Comparison of ENCODE assay signal across 14 cellular contexts in the genomic region with DNA sequence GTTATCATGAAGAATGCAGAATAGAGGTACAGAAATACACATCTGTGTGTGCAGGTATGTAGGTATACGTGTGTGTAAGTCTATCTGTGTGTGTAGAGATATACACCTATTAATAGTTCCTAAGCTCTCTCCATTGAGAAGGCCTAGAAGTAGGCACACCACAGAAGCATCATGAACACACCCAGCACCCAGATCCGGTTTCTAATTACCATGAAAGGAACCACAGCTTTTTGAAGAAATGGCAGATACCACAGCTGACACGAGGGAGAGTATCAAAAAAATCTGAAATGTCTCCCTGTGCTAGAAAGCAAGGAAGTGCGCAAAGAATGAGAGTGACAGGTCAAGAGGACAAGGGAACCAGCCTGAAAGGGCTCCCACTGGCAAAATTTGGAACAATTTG. TPM values are rescaled to one million over a fixed set of nuclear protein-coding genes. Genes with fewer than 3 reads are reported as not detected.
A peak's percentile ranks its signal among the peaks of the same experiment; 100 is the strongest.
DNase-seq lines count a peak whose midpoint lies in the region; ATAC-seq lines count a peak whose summit lies in the region.
"Had no signal": no experiment of that assay in that cellular context is flagged by ENCODE, and none has a peak within 500 bp of the region (broad histone marks: within the 10 kb centered on the region; RNA-seq: fewer than 3 reads in every experiment).

No MANE protein-coding gene starts in this region.

- intact Hi-C loops in naive thymus-derived CD4-positive, alpha-beta T cell (cut with micrococcal nuclease), result loop anchor here (1.0 to 5.0 kb wide), 4 partner anchors 28 to 92 kb away; a partner anchor contains a TSS
- intact Hi-C loops in right cardiac atrium (cut with DNase I), result no loop called here

- H3K4me3 Mint-ChIP-seq in activated T-cell treated with anti-CD3 and anti-CD28 coated beads, Interleukin-2, amount 50 U/mL, for 4 hours, result no peak overlapping the region
- H3K4me3 Mint-ChIP-seq in T-helper 2 cell treated with Interferon-gamma antibody and Interleukin-4, amounts not matched to agents 5 μg/mL and 100 μg/mL, for 36 hours, result peak overlapping the region; percentile 67
- H3K4me3 Mint-ChIP-seq in naive thymus-derived CD4-positive, alpha-beta T cell, result peak overlapping the region; percentile 38 to 77 (median 56)

- H3K27me3 Mint-ChIP-seq in activated T-cell treated with anti-CD3 and anti-CD28 coated beads, Interleukin-2, amount 50 U/mL, for 4 hours (ENCODE audit: low read depth), result no peaks in the 10 kb centered on the region
- no peaks in the 10 kb centered on the region for H3K27me3 Mint-ChIP-seq in T-helper 2 cell treated with Interferon-gamma antibody and Interleukin-4, amounts not matched to agents 5 μg/mL and 100 μg/mL, for 36 hours (ENCODE audit: low read depth)
- H3K27me3 Mint-ChIP-seq in naive thymus-derived CD4-positive, alpha-beta T cell, result no peaks in the 10 kb centered on the region

- peak; percentile 27 to 28 for ATAC-seq in activated T-cell treated with anti-CD3 and anti-CD28 coated beads, Interleukin-2, amount 50 U/mL, for 4 hours
- peak; percentile 40 for ATAC-seq in GM19328 (IDR thresholded peaks at IDR 0.05; ENCODE audit: unreplicated experiment)
- ATAC-seq in naive thymus-derived CD4-positive, alpha-beta T cell, result peak; percentile 91
- ATAC-seq in HG03280 (IDR thresholded peaks at IDR 0.05; ENCODE audit: unreplicated experiment), result no peak
- ATAC-seq in right cardiac atrium, result no peak

- no peaks in the 10 kb centered on the region for H3K9me3 ChIP-seq in naive thymus-derived CD4-positive, alpha-beta T cell (ENCODE audit: control insufficient read depth in 2 of 3, low read length in 3 of 3)
- H3K9me3 ChIP-seq in right cardiac atrium (ENCODE audit: control insufficient read depth, low read length), result no peaks in the 10 kb centered on the region
- H3K9me3 ChIP-seq: SJCRH30 had no signal

- DNase-seq in activated T-cell treated with anti-CD3 and anti-CD28 coated beads, Interleukin-2, amount 50 U/mL, for 4 hours, result no peak
- DNase-seq in activated T-cell treated with anti-CD3 and anti-CD28 coated beads, Interleukin-2, amount 50 U/mL, for 1 hour, result no peak
- peak; percentile 12 for DNase-seq in T-helper 2 cell treated with Interferon-gamma antibody and Interleukin-4, amounts not matched to agents 5 μg/mL and 100 μg/mL, for 36 hours (ENCODE audit: low spot score)
- peak in 7 of 9 donors; percentile 38 to 81 (median 73) for DNase-seq in naive thymus-derived CD4-positive, alpha-beta T cell
- DNase-seq in NCI-H2196 (lab: John Stamatoyannopoulos, UW; ENCODE audit: unreplicated experiment) (no peak), right cardiac atrium (no peak)
- DNase-seq: DMS153, IMR-90, NCI-H1105 treated with DMSO at 0.1 percent for 48 hours, NCI-H345 had no signal

- H3K4me1 ChIP-seq in naive thymus-derived CD4-positive, alpha-beta T cell (ENCODE audit: control insufficient read depth in 2 of 2, insufficient read depth in 2 of 2, low read length in 2 of 2), result peaks cover 22% of the 10 kb centered on the region in 2 donors
- H3K4me1 ChIP-seq in right cardiac atrium (ENCODE audit: control insufficient read depth, insufficient read depth, low read length), result no peaks in the 10 kb centered on the region

- no peaks in the 10 kb centered on the region for H3K27me3 ChIP-seq in naive thymus-derived CD4-positive, alpha-beta T cell (ENCODE audit: control insufficient read depth in 2 of 2, insufficient read depth in 2 of 2, low read length in 2 of 2)
- H3K27me3 ChIP-seq in right cardiac atrium (ENCODE audit: control insufficient read depth, insufficient read depth), result no peaks in the 10 kb centered on the region
- H3K27me3 ChIP-seq: SJCRH30 had no signal

- CTCF ChIA-PET in naive thymus-derived CD4-positive, alpha-beta T cell (lab: Charles Lee), result interaction anchor here (1.3 kb wide), 1 partner anchor 129 kb away, joined by 4 read pairs; no protein-coding TSS in a partner anchor

- H3K36me3 ChIP-seq in naive thymus-derived CD4-positive, alpha-beta T cell (ENCODE audit: control insufficient read depth in 2 of 3, insufficient read depth in 3 of 3, low read length in 3 of 3), result no peaks in the 10 kb centered on the region
- H3K36me3 ChIP-seq: SJCRH30 had no signal

- H3K36me3 Mint-ChIP-seq in activated T-cell treated with anti-CD3 and anti-CD28 coated beads, Interleukin-2, amount 50 U/mL, for 4 hours (ENCODE audit: insufficient read depth), result peaks cover 3% of the 10 kb centered on the region
- H3K36me3 Mint-ChIP-seq in T-helper 2 cell treated with Interferon-gamma antibody and Interleukin-4, amounts not matched to agents 5 μg/mL and 100 μg/mL, for 36 hours (ENCODE audit: low read depth), result peaks cover 29% of the 10 kb centered on the region
- H3K36me3 Mint-ChIP-seq in naive thymus-derived CD4-positive, alpha-beta T cell, result peaks cover 0 to 12% (median 5%) of the 10 kb centered on the region in 5 donors

- H3K4me3 ChIP-seq in naive thymus-derived CD4-positive, alpha-beta T cell (ENCODE audit: low read length), result no peak overlapping the region
- no peak overlapping the region for H3K4me3 ChIP-seq in right cardiac atrium (ENCODE audit: low read length)
- H3K4me3 ChIP-seq: coronary artery, SJCRH30 had no signal

- H3K4me1 Mint-ChIP-seq in activated T-cell treated with anti-CD3 and anti-CD28 coated beads, Interleukin-2, amount 50 U/mL, for 4 hours (ENCODE audit: low read depth), result peaks cover 21% of the 10 kb centered on the region
- H3K4me1 Mint-ChIP-seq in T-helper 2 cell treated with Interferon-gamma antibody and Interleukin-4, amounts not matched to agents 5 μg/mL and 100 μg/mL, for 36 hours (ENCODE audit: low read depth), result peaks cover 30% of the 10 kb centered on the region
- H3K4me1 Mint-ChIP-seq in naive thymus-derived CD4-positive, alpha-beta T cell, result peaks cover 19 to 41% (median 24%) of the 10 kb centered on the region in 7 donors

- H3K9me3 Mint-ChIP-seq in activated T-cell treated with anti-CD3 and anti-CD28 coated beads, Interleukin-2, amount 50 U/mL, for 4 hours, result no peaks in the 10 kb centered on the region
- H3K9me3 Mint-ChIP-seq in T-helper 2 cell treated with Interferon-gamma antibody and Interleukin-4, amounts not matched to agents 5 μg/mL and 100 μg/mL, for 36 hours, result no peaks in the 10 kb centered on the region
- H3K9me3 Mint-ChIP-seq in naive thymus-derived CD4-positive, alpha-beta T cell, result peaks cover 0 to 3% (median 0%) of the 10 kb centered on the region in 11 donors

- WGBS in right cardiac atrium, result 80% methylated on average over 4 of the region's 4 CpGs

- H3K27ac ChIP-seq in naive thymus-derived CD4-positive, alpha-beta T cell (ENCODE audit: low read depth, low read length), result no peak overlapping the region
- no peak overlapping the region for H3K27ac ChIP-seq in right cardiac atrium (ENCODE audit: low read length)
- H3K27ac ChIP-seq: coronary artery, SJCRH30 had no signal

- H3K27ac Mint-ChIP-seq in T-helper 2 cell treated with Interferon-gamma antibody and Interleukin-4, amounts not matched to agents 5 μg/mL and 100 μg/mL, for 36 hours, result peak overlapping the region; percentile 92
- H3K27ac Mint-ChIP-seq in naive thymus-derived CD4-positive, alpha-beta T cell, result peak overlapping the region in 5 of 9 donors; percentile 1 to 67 (median 9)

- POLR2A ChIA-PET in naive thymus-derived CD4-positive, alpha-beta T cell (lab: Charles Lee), result interaction anchor here (0.9 kb wide), 1 partner anchor 96 kb away, joined by 4 read pairs; no protein-coding TSS in a partner anchor

RNA-seq across cellular contexts. Expression of a gene that starts 27.7 kb away (rescaled TPM):
- 10 to 100 TPM; 18.0 to 19.9 (median 18.4) TPM for total RNA-seq in activated T-cell treated with anti-CD3 and anti-CD28 coated beads, Interleukin-2, amount 50 U/mL, for 4 hours
- total RNA-seq in naive thymus-derived CD4-positive, alpha-beta T cell, result 1 to 10 TPM in 3 of 5 experiments, under 1 TPM in 2; 0.54 to 8.2 (median 1.6) TPM
- 1 to 10 TPM in 1 of 2 donors, under 1 TPM in 1; 0.53 to 2.1 TPM for polyA plus RNA-seq in naive thymus-derived CD4-positive, alpha-beta T cell
- under 1 TPM; 0.17 to 0.84 (median 0.29) TPM for total RNA-seq in right cardiac atrium
- polyA plus RNA-seq in right cardiac atrium, result 0.18 TPM
- total RNA-seq: SJCRH30 had no signal

Comparison
In these comparisons a context has a peak if more than half of its experiments do, and no peak if none do; other contexts are left out.
1. ATAC-seq: peak in activated T-cell treated with anti-CD3 and anti-CD28 coated beads, Interleukin-2, amount 50 U/mL, for 4 hours (2 of 2), GM19328 (single experiment) and naive thymus-derived CD4-positive, alpha-beta T cell (single experiment); none in HG03280 (single experiment) and right cardiac atrium (0 of 2).
2. DNase-seq: peak in T-helper 2 cell treated with Interferon-gamma antibody and Interleukin-4, amounts not matched to agents 5 μg/mL and 100 μg/mL, for 36 hours (single experiment) and naive thymus-derived CD4-positive, alpha-beta T cell (7 of 9); none in activated T-cell treated with anti-CD3 and anti-CD28 coated beads, Interleukin-2, amount 50 U/mL, for 4 hours (single experiment), activated T-cell treated with anti-CD3 and anti-CD28 coated beads, Interleukin-2, amount 50 U/mL, for 1 hour (single experiment), NCI-H2196 (single experiment) and right cardiac atrium (0 of 3).
3. intact Hi-C loops: an anchor here in naive thymus-derived CD4-positive, alpha-beta T cell (1.0 to 5.0 kb wide); none called in right cardiac atrium.